ENCODE assay signal across 19 cellular contexts in genomic region chr2:179622635-179623034, GRCh38.
"Had no signal": no experiment of that assay in that cellular context is flagged by ENCODE, and none has a peak within 500 bp of the region (broad histone marks: within the 10 kb centered on the region; RNA-seq: fewer than 3 reads in every experiment).

No MANE protein-coding gene starts in this region.

- H3K27me3 ChIP-seq: pancreas, right lobe of liver, vagina had no signal

- H3K4me3 ChIP-seq: pancreas, right lobe of liver, vagina had no signal

- H3K27ac ChIP-seq: epithelial cell of prostate, pancreas, right lobe of liver, vagina, VCaP had no signal

- H3K4me1 ChIP-seq: pancreas, right lobe of liver, vagina had no signal

- H3K36me3 ChIP-seq: pancreas, right lobe of liver, vagina had no signal

- DNase-seq: activated CD4-positive, alpha-beta T cell treated with anti-CD3 and anti-CD28 coated beads, Interleukin-2, amount 10 ng/mL, durations not matched to agents 7 days and 5 days; activated CD4-positive, CD25-positive, alpha-beta regulatory T cell treated with anti-CD3 and anti-CD28 coated beads, Interleukin-2, amount 50 U/mL, for 72 hours; activated CD8-positive, alpha-beta memory T cell treated with anti-CD3 and anti-CD28 coated beads, Interleukin-2, amount 10 ng/mL, durations not matched to agents 7 days and 5 days; activated CD8-positive, alpha-beta T cell treated with anti-CD3 and anti-CD28 coated beads for 36 hours; activated effector memory CD4-positive, alpha-beta T cell treated with anti-CD3 and anti-CD28 coated beads, Interleukin-2, amount 50 U/mL, for 16 hours; activated naive CD4-positive, alpha-beta T cell treated with anti-CD3 and anti-CD28 coated beads, Interleukin-2, amount 10 ng/mL, durations not matched to agents 7 days and 5 days; activated naive CD8-positive, alpha-beta T cell treated with anti-CD3 and anti-CD28 coated beads, Interleukin-2, amount 50 U/mL, for 24 hours; activated T-cell treated with anti-CD3 and anti-CD28 coated beads for 4 hours; cortex of kidney; nephron progenitor cell; right lobe of liver; small intestine; stimulated activated CD4-positive, alpha-beta T cell treated with anti-CD3 and anti-CD28 coated beads, Interleukin-15, amount 100 ng/mL, for 24 hours; trophoblast cell had no signal

- H3K9me3 ChIP-seq: pancreas, right lobe of liver, vagina had no signal

- ATAC-seq: activated CD8-positive, alpha-beta memory T cell treated with anti-CD3 and anti-CD28 coated beads, Interleukin-2, amount 10 ng/mL, durations not matched to agents 7 days and 5 days; activated CD8-positive, alpha-beta T cell treated with anti-CD3 and anti-CD28 coated beads for 36 hours; activated naive CD8-positive, alpha-beta T cell treated with anti-CD3 and anti-CD28 coated beads, Interleukin-2, amount 50 U/mL, for 24 hours; stimulated activated memory B cell treated with anti-CD40 and anti-IgM and Interleukin-4, amounts not matched to agents 10 μg/mL and 1 μg/mL and 100 μg/mL, for 72 hours had no signal
